Comparison of ENCODE assay signal across 1 cellular context in the genomic region with DNA sequence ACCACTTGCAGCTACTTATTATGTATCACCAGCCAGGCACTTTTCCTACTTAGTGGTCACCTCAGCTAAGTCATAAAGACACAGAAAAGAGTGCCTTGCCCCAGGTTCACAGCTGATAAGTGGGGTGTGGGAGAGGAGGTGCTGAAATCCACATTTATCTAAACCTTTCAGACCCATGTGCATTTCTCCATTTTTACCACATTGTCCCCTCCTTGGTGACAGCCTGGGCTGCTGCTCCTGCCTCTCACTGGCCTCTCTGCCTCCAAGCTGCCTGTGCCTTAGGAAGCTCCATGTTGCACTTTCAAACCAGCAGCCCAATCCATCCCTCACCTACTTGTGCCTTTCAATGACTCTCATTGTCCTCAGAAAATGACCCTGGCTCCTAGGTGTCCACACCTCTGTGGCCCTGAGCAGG.
TF ChIP-seq lines count a peak whose summit lies in the region.
"Not testable (repeated sequence)": the region's sequence is repeated elsewhere in the genome, so short reads cannot be mapped to it uniquely, and the experiment has no call there.

No MANE protein-coding gene starts in this region.

TF ChIP-seq in K562, 482 proteins besides CTCF, POLR2A, EP300 and RAD21 (continued from another document and continues in another):
- TF ChIP-seq, protein P1, sequence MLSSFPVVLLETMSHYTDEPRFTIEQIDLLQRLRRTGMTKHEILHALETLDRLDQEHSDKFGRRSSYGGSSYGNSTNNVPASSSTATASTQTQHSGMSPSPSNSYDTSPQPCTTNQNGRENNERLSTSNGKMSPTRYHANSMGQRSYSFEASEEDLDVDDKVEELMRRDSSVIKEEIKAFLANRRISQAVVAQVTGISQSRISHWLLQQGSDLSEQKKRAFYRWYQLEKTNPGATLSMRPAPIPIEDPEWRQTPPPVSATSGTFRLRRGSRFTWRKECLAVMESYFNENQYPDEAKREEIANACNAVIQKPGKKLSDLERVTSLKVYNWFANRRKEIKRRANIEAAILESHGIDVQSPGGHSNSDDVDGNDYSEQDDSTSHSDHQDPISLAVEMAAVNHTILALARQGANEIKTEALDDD (IDR thresholded peaks at IDR 0.05): peak; percentile 66; the same call in 1 of the 2 replicates
- TF ChIP-seq SMARCC2 (IDR thresholded peaks at IDR 0.05; ENCODE audit: low read depth) (0 out of 2 replicates have a peak, but pooled peaks have one; percentile 36), SMAD4 (CRISPR knock-in tag; conservative IDR thresholded peaks at IDR 0.05) (peak; percentile 34; the same call in 1 of the 2 replicates), PML (IDR thresholded peaks at IDR 0.05; ENCODE audit: low read length) (peak; percentile 76), CBFA2T2 (conservative IDR thresholded peaks at IDR 0.05) (peak; percentile 87), CREB1 (IDR thresholded peaks at IDR 0.05) (peak; percentile 41), BHLHE40 (IDR thresholded peaks at IDR 0.05; ENCODE audit: low read length) (peak; percentile 41; the same call in 1 of the 2 replicates), MYNN (IDR thresholded peaks at IDR 0.05) (peak; percentile 75), MEIS2 (IDR thresholded peaks at IDR 0.05; ENCODE audit: partially characterized antibody) (peak; percentile 94), CC2D1A (IDR thresholded peaks at IDR 0.05) (peak; percentile 34; the same call in 1 of the 2 replicates), LEF1 (IDR thresholded peaks at IDR 0.05) (peak; percentile 52), ZKSCAN1 (IDR thresholded peaks at IDR 0.05; ENCODE audit: low read depth, low read length) (0 out of 2 replicates have a peak, but pooled peaks have one; percentile 36), TAL1 (IDR thresholded peaks at IDR 0.05) (peak; percentile 89), ESRRA (IDR thresholded peaks at IDR 0.05; ENCODE audit: borderline replicate concordance, low read depth) (peak; percentile 42; the same call in 1 of the 2 replicates), EP400 (IDR thresholded peaks at IDR 0.05) (0 out of 2 replicates have a peak, but pooled peaks have one; percentile 24), CBFA2T3 (IDR thresholded peaks at IDR 0.05) (peak; percentile 90), GATA2 (CRISPR knock-in tag; IDR thresholded peaks at IDR 0.05) (peak; percentile 71), HDAC3 (IDR thresholded peaks at IDR 0.05; ENCODE audit: borderline replicate concordance, partially characterized antibody) (peak; percentile 78), ARID1B (IDR thresholded peaks at IDR 0.05) (peak; percentile 91), KLF16 (IDR thresholded peaks at IDR 0.05) (peak; percentile 79; the same call in 1 of the 2 replicates), SMARCE1 (IDR thresholded peaks at IDR 0.05) (peak; percentile 64; the same call in 1 of the 2 replicates), TCF3 (CRISPR knock-in tag; IDR thresholded peaks at IDR 0.05) (peak; percentile 95), ARNT (IDR thresholded peaks at IDR 0.05) (0 out of 4 replicates have a peak, but pooled peaks of 1 of the 2 experiments have one; percentile 29), NFIC (IDR thresholded peaks at IDR 0.05) (peak; percentile 72), FOXK2 (conservative IDR thresholded peaks at IDR 0.05 in 1 of 2, IDR thresholded peaks at IDR 0.05 in 1 of 2; ENCODE audit: low read depth in 2 of 2) (peak; percentile 33 to 51; a peak in 2 of 4 replicates), TRIM24 (IDR thresholded peaks at IDR 0.05) (peak; percentile 74 to 78), STAT5A (IDR thresholded peaks at IDR 0.05; ENCODE audit: borderline replicate concordance, low read length) (peak; percentile 63; the same call in 1 of the 2 replicates), TBL1XR1 (IDR thresholded peaks at IDR 0.05; ENCODE audit: low read length in 2 of 2) (peak; percentile 28 to 56; a peak in 2 of 4 replicates), ZBED1 (IDR thresholded peaks at IDR 0.05) (0 out of 2 replicates have a peak, but pooled peaks have one; percentile 44), FOSL1 (tag; conservative IDR thresholded peaks at IDR 0.05) (peak; percentile 47; the same call in 1 of the 2 replicates), NCOR1 (IDR thresholded peaks at IDR 0.05) (peak; percentile 86), TEAD4 (IDR thresholded peaks at IDR 0.05; ENCODE audit: low read length) (peak; percentile 86), DPF2 (IDR thresholded peaks at IDR 0.05) (peak; percentile 67), GATAD2B (IDR thresholded peaks at IDR 0.05; ENCODE audit: borderline replicate concordance) (peak; percentile 49; the same call in 1 of the 2 replicates), RCOR1 (IDR thresholded peaks at IDR 0.05; ENCODE audit: borderline replicate concordance in 1 of 2, low read depth in 2 of 2, low read length in 2 of 2) (peak; percentile 57 to 76; a peak in 2 of 4 replicates), MXI1 (IDR thresholded peaks at IDR 0.05; ENCODE audit: low read depth, low read length) (peak; percentile 60; the same call in 1 of the 2 replicates), DACH1 (IDR thresholded peaks at IDR 0.05; ENCODE audit: partially characterized antibody) (peak; percentile 74), CEBPB (tag; IDR thresholded peaks at IDR 0.05) (peak; percentile 50), TAF1 (IDR thresholded peaks at IDR 0.05; ENCODE audit: control insufficient read depth, extremely low read depth, insufficient read depth, low read length, severe bottlenecking) (peak; percentile 22), ZEB2 (IDR thresholded peaks at IDR 0.05) (0 out of 2 replicates have a peak, but pooled peaks have one; percentile 33), HDAC1 (IDR thresholded peaks at IDR 0.05) (peak; percentile 31 to 32; a peak in 1 of 4 replicates), SOX6 (IDR thresholded peaks at IDR 0.05) (peak; percentile 84), CREM (IDR thresholded peaks at IDR 0.05; ENCODE audit: low read depth) (peak; percentile 32), MTA2 (IDR thresholded peaks at IDR 0.05; ENCODE audit: low read depth) (peak; percentile 75), NONO (IDR thresholded peaks at IDR 0.05; ENCODE audit: low read depth in 2 of 2, low read length in 1 of 2) (peak in 1 of 2 experiments; percentile 48; a peak in 1 of 4 replicates), SMARCA4 (IDR thresholded peaks at IDR 0.05) (peak; percentile 70), JUND (IDR thresholded peaks at IDR 0.05; ENCODE audit: borderline replicate concordance, low read depth, low read length) (peak; percentile 27; the same call in 1 of the 2 replicates)
- TF ChIP-seq, protein P2, sequence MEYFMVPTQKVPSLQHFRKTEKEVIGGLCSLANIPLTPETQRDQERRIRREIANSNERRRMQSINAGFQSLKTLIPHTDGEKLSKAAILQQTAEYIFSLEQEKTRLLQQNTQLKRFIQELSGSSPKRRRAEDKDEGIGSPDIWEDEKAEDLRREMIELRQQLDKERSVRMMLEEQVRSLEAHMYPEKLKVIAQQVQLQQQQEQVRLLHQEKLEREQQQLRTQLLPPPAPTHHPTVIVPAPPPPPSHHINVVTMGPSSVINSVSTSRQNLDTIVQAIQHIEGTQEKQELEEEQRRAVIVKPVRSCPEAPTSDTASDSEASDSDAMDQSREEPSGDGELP (CRISPR knock-in tag; IDR thresholded peaks at IDR 0.05; ENCODE audit: borderline replicate concordance): peak; percentile 90
- not testable (repeated sequence) for TF ChIP-seq CREB1 (CRISPR knock-in tag; IDR thresholded peaks at IDR 0.05); MYNN (CRISPR knock-in tag; IDR thresholded peaks at IDR 0.05); TEAD4 (CRISPR knock-in tag; IDR thresholded peaks at IDR 0.05; ENCODE audit: borderline replicate concordance); JUND (tag; IDR thresholded peaks at IDR 0.05; ENCODE audit: borderline replicate concordance, low read depth, low read length)
- TF ChIP-seq, protein P3, sequence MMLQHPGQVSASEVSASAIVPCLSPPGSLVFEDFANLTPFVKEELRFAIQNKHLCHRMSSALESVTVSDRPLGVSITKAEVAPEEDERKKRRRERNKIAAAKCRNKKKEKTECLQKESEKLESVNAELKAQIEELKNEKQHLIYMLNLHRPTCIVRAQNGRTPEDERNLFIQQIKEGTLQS (IDR thresholded peaks at IDR 0.05): peak; percentile 7; the same call in 1 of the 2 replicates
- TF ChIP-seq, protein P3 (CRISPR knock-in tag; conservative IDR thresholded peaks at IDR 0.05): not testable (repeated sequence)
- TF ChIP-seq, protein P4, sequence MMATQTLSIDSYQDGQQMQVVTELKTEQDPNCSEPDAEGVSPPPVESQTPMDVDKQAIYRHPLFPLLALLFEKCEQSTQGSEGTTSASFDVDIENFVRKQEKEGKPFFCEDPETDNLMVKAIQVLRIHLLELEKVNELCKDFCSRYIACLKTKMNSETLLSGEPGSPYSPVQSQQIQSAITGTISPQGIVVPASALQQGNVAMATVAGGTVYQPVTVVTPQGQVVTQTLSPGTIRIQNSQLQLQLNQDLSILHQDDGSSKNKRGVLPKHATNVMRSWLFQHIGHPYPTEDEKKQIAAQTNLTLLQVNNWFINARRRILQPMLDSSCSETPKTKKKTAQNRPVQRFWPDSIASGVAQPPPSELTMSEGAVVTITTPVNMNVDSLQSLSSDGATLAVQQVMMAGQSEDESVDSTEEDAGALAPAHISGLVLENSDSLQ (IDR thresholded peaks at IDR 0.05): peak; percentile 41
- TF ChIP-seq, protein P5, sequence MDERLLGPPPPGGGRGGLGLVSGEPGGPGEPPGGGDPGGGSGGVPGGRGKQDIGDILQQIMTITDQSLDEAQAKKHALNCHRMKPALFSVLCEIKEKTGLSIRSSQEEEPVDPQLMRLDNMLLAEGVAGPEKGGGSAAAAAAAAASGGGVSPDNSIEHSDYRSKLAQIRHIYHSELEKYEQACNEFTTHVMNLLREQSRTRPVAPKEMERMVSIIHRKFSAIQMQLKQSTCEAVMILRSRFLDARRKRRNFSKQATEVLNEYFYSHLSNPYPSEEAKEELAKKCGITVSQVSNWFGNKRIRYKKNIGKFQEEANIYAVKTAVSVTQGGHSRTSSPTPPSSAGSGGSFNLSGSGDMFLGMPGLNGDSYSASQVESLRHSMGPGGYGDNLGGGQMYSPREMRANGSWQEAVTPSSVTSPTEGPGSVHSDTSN (CRISPR knock-in tag; IDR thresholded peaks at IDR 0.05; ENCODE audit: low read depth): not testable (repeated sequence)
- TF ChIP-seq, protein P5 (tag; conservative IDR thresholded peaks at IDR 0.05; ENCODE audit: low read depth): peak; percentile 73
- TF ChIP-seq, protein P6, sequence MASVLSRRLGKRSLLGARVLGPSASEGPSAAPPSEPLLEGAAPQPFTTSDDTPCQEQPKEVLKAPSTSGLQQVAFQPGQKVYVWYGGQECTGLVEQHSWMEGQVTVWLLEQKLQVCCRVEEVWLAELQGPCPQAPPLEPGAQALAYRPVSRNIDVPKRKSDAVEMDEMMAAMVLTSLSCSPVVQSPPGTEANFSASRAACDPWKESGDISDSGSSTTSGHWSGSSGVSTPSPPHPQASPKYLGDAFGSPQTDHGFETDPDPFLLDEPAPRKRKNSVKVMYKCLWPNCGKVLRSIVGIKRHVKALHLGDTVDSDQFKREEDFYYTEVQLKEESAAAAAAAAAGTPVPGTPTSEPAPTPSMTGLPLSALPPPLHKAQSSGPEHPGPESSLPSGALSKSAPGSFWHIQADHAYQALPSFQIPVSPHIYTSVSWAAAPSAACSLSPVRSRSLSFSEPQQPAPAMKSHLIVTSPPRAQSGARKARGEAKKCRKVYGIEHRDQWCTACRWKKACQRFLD (CRISPR knock-in tag; IDR thresholded peaks at IDR 0.05): 0 out of 2 replicates have a peak, but pooled peaks have one; percentile 38
- TF ChIP-seq, protein P7, sequence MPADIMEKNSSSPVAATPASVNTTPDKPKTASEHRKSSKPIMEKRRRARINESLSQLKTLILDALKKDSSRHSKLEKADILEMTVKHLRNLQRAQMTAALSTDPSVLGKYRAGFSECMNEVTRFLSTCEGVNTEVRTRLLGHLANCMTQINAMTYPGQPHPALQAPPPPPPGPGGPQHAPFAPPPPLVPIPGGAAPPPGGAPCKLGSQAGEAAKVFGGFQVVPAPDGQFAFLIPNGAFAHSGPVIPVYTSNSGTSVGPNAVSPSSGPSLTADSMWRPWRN (IDR thresholded peaks at IDR 0.05; ENCODE audit: low read depth): peak; percentile 62; the same call in 1 of the 2 replicates
- TF ChIP-seq, protein P8, sequence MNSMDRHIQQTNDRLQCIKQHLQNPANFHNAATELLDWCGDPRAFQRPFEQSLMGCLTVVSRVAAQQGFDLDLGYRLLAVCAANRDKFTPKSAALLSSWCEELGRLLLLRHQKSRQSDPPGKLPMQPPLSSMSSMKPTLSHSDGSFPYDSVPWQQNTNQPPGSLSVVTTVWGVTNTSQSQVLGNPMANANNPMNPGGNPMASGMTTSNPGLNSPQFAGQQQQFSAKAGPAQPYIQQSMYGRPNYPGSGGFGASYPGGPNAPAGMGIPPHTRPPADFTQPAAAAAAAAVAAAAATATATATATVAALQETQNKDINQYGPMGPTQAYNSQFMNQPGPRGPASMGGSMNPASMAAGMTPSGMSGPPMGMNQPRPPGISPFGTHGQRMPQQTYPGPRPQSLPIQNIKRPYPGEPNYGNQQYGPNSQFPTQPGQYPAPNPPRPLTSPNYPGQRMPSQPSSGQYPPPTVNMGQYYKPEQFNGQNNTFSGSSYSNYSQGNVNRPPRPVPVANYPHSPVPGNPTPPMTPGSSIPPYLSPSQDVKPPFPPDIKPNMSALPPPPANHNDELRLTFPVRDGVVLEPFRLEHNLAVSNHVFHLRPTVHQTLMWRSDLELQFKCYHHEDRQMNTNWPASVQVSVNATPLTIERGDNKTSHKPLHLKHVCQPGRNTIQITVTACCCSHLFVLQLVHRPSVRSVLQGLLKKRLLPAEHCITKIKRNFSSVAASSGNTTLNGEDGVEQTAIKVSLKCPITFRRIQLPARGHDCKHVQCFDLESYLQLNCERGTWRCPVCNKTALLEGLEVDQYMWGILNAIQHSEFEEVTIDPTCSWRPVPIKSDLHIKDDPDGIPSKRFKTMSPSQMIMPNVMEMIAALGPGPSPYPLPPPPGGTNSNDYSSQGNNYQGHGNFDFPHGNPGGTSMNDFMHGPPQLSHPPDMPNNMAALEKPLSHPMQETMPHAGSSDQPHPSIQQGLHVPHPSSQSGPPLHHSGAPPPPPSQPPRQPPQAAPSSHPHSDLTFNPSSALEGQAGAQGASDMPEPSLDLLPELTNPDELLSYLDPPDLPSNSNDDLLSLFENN (IDR thresholded peaks at IDR 0.05; ENCODE audit: low read depth in 2 of 2, low read length in 2 of 2): peak in 1 of 2 experiments; percentile 64; a peak in 1 of 4 replicates
